Comparison of ENCODE assay signal across 22 cellular contexts in genomic region chr4:3659131-3659530, GRCh38.
"Had no signal": no experiment of that assay in that cellular context is flagged by ENCODE, and none has a peak within 500 bp of the region (broad histone marks: within the 10 kb centered on the region; RNA-seq: fewer than 3 reads in every experiment).

No MANE protein-coding gene starts in this region.

- H3K4me3 Mint-ChIP-seq: activated T-cell treated with anti-CD3 and anti-CD28 coated beads, Interleukin-2, amount 50 U/mL, for 72 hours; natural killer cell had no signal

- ATAC-seq: activated naive CD4-positive, alpha-beta T cell treated with anti-CD3 and anti-CD28 coated beads, Interleukin-2, amount 50 U/mL, for 72 hours; activated T-cell treated with anti-CD3 and anti-CD28 coated beads, Interleukin-2, amount 50 U/mL, for 72 hours; gastrocnemius medialis; left lung; natural killer cell; right cardiac atrium had no signal

- H3K4me1 Mint-ChIP-seq: natural killer cell had no signal

- H3K9ac ChIP-seq: neural progenitor cell had no signal

- H3K27ac ChIP-seq: colonic mucosa, gastrocnemius medialis, left lung, neural progenitor cell had no signal

- H3K27ac Mint-ChIP-seq: activated naive CD4-positive, alpha-beta T cell treated with anti-CD3 and anti-CD28 coated beads, Interleukin-2, amount 50 U/mL, for 72 hours; activated T-cell treated with anti-CD3 and anti-CD28 coated beads, Interleukin-2, amount 50 U/mL, for 72 hours; natural killer cell had no signal

- H3K9me3 Mint-ChIP-seq: activated naive CD4-positive, alpha-beta T cell treated with anti-CD3 and anti-CD28 coated beads, Interleukin-2, amount 50 U/mL, for 72 hours; activated T-cell treated with anti-CD3 and anti-CD28 coated beads, Interleukin-2, amount 50 U/mL, for 72 hours; natural killer cell; neural progenitor cell had no signal

- H3K9me3 ChIP-seq: colonic mucosa, gastrocnemius medialis, left lung, spleen had no signal

- H3K4me3 ChIP-seq: colonic mucosa, dorsolateral prefrontal cortex, gastrocnemius medialis, left lung, lung, neural progenitor cell, spleen had no signal

- H2AFZ ChIP-seq: neural progenitor cell had no signal

- H3K36me3 ChIP-seq: colonic mucosa, gastrocnemius medialis, left lung, neural progenitor cell, spleen had no signal

- DNase-seq: activated CD4-positive, alpha-beta T cell treated with anti-CD3 and anti-CD28 coated beads for 4 hours; activated CD4-positive, alpha-beta T cell treated with anti-CD3 and anti-CD28 coated beads, Interleukin-2, amount 50 U/mL, for 4 hours; activated naive CD4-positive, alpha-beta T cell; activated T-cell treated with anti-CD3 and anti-CD28 coated beads for 4 hours; activated T-cell treated with anti-CD3 and anti-CD28 coated beads, Interleukin-2, amount 50 U/mL, for 72 hours; colonic mucosa; effector memory CD4-positive, alpha-beta T cell; erythroblast; gastrocnemius medialis; glutamatergic neuron; mesendoderm; natural killer cell; spleen; stimulated activated CD4-positive, alpha-beta T cell treated with anti-CD3 and anti-CD28 coated beads, Interleukin-2, amount 100 ng/mL, for 48 hours; stimulated activated naive CD4-positive, alpha-beta T cell treated with Interleukin-2 at 50 U/mL for 16 hours; trophoblast cell had no signal

- H3K27me3 ChIP-seq: colonic mucosa, neural progenitor cell had no signal

- H3K36me3 Mint-ChIP-seq: activated naive CD4-positive, alpha-beta T cell treated with anti-CD3 and anti-CD28 coated beads, Interleukin-2, amount 50 U/mL, for 72 hours; natural killer cell had no signal

- H3K4me1 ChIP-seq: colonic mucosa, gastrocnemius medialis, left lung had no signal

- H3K4me2 ChIP-seq: neural progenitor cell had no signal
